Comparison of ENCODE assay signal across 9 cellular contexts in the genomic region with DNA sequence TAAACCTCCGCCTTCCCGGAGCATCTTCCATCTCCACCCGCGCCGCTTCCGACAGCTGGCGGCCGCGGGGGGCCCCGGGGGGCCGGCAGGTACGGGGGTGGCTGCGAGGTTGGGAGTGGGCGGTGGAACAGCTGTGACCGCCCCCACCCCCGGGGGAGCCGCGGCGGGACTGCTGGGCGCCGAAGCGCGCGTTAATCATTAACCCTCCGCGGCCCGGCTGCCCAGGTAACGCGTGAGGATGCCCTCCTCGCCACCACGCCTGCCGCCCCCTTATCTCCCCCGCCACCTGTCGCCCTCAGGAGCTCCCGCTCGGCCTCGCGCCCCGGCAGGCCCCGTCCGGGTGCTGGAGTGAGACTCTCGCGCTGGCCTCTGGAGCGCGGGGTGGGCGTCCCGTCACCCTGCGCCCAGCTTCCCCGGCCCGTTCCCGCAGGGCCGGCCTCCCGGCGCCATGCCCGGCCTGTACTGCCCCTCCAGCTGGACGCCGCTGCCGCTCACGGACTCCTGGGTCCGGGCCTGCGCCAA. TPM values are rescaled to one million over a fixed set of nuclear protein-coding genes. Genes with fewer than 3 reads are reported as not detected.
DNase-seq lines count a peak whose midpoint lies in the region; ATAC-seq, FAIRE-seq and TF ChIP-seq lines count a peak whose summit lies in the region.
"Had no signal": no experiment of that assay in that cellular context is flagged by ENCODE, and none has a peak within 500 bp of the region (broad histone marks: within the 10 kb centered on the region; RNA-seq: fewer than 3 reads in every experiment).

No MANE protein-coding gene starts in this region.

- no peaks in the 10 kb centered on the region for H3K36me3 Mint-ChIP-seq in activated B cell treated with CpG ODN at 0.5 μM for 24 hours (ENCODE audit: low read depth)
- H3K36me3 Mint-ChIP-seq in immature natural killer cell, result peaks cover 0 to 3% (median 0%) of the 10 kb centered on the region in 3 donors

- TF ChIP-seq EP300 in HepG2 (IDR thresholded peaks at IDR 0.05; ENCODE audit: low read depth in 2 of 2, low read length in 2 of 2) (no peak), HepG2 (CRISPR knock-in tag; IDR thresholded peaks at IDR 0.05; ENCODE audit: borderline replicate concordance) (no peak)

- no peak overlapping the region for H3K27ac Mint-ChIP-seq in stimulated activated naive CD8-positive, alpha-beta T cell treated with anti-CD3 and anti-CD28 coated beads, Interleukin-15, amount 100 ng/mL, for 72 hours
- no peak overlapping the region for H3K27ac Mint-ChIP-seq in activated B cell treated with CpG ODN at 0.5 μM for 24 hours
- no peak overlapping the region for H3K27ac Mint-ChIP-seq in immature natural killer cell

- no peaks in the 10 kb centered on the region for H3K9me3 ChIP-seq in HepG2 (ENCODE audit: low read length)

- TF ChIP-seq CTCF in activated B cell treated with CpG ODN at 0.5 μM for 24 hours (IDR thresholded peaks at IDR 0.05), result no peak
- no peak for TF ChIP-seq CTCF in HepG2 (CRISPR knock-in tag; IDR thresholded peaks at IDR 0.05)

- peak overlapping the region; percentile 98 for H3K4me2 ChIP-seq in HepG2 (ENCODE audit: low read depth, low read length)

- POLR2A ChIA-PET in activated B cell treated with CpG ODN at 0.5 μM for 24 hours (lab: Charles Lee) (no interaction called here), HepG2 (lab: Yijun Ruan, JAX) (interaction anchor here (0.8 to 2.1 kb wide), 5 partner anchors 10 to 85 kb away, joined by 3 to 8 read pairs (median 4); partner anchors contain the start of gene DVL3)

- H3K9ac ChIP-seq in HepG2 (ENCODE audit: insufficient read depth, low read depth, low read length), result no peak overlapping the region

- H3K4me3 Mint-ChIP-seq in stimulated activated naive CD8-positive, alpha-beta T cell treated with anti-CD3 and anti-CD28 coated beads, Interleukin-15, amount 100 ng/mL, for 72 hours, result peak overlapping the region in 1 of 2 donors; percentile 27
- H3K4me3 Mint-ChIP-seq in activated B cell treated with CpG ODN at 0.5 μM for 24 hours (peak overlapping the region; percentile 35), immature natural killer cell (peak overlapping the region in 1 of 5 donors; percentile 29)

- no peaks in the 10 kb centered on the region for H3K79me2 ChIP-seq in HepG2 (ENCODE audit: insufficient read depth, low read length)

- intact Hi-C loops in activated B cell treated with CpG ODN at 0.5 μM for 24 hours (cut with micrococcal nuclease), result no loop called here
- intact Hi-C loops in HepG2 (cut with micrococcal nuclease; ENCODE audit: unreplicated experiment), result no loop called here

- WGBS in HepG2 (ENCODE audit: low lambda C conversion rate), result no CpG with 5 or more reads among the region's 61 CpGs

- peaks cover 5% of the 10 kb centered on the region; the same call in 1 of the 2 replicates for H4K20me1 ChIP-seq in HepG2 (ENCODE audit: insufficient read depth, low read length)

- DNase-seq in stimulated activated naive CD8-positive, alpha-beta T cell treated with anti-CD3 and anti-CD28 coated beads, Interleukin-15, amount 100 ng/mL, for 72 hours, result no peak
- DNase-seq in stimulated activated naive CD8-positive, alpha-beta T cell treated with anti-CD3 and anti-CD28 coated beads, Interleukin-15, Interleukin-2, amounts not matched to agents 100 U/mL and 50 U/mL, for 24 hours, result no peak
- DNase-seq in activated B cell treated with CpG ODN at 0.5 μM for 24 hours (peak; percentile 45), HepG2 (ENCODE audit: low spot score) (peak; percentile 20), medulla oblongata (ENCODE audit: extremely low spot score) (no peak), DMS153 (lab: John Stamatoyannopoulos, UW) (no peak), NCI-H1048 (lab: John Stamatoyannopoulos, UW) (no peak), immature natural killer cell (no peak)

- peaks cover 15% of the 10 kb centered on the region for H3K4me1 Mint-ChIP-seq in stimulated activated naive CD8-positive, alpha-beta T cell treated with anti-CD3 and anti-CD28 coated beads, Interleukin-15, amount 100 ng/mL, for 72 hours
- H3K4me1 Mint-ChIP-seq in activated B cell treated with CpG ODN at 0.5 μM for 24 hours, result peaks cover 15% of the 10 kb centered on the region
- H3K4me1 Mint-ChIP-seq in immature natural killer cell, result peaks cover 8 to 14% of the 10 kb centered on the region in 2 donors

- TF ChIP-seq POLR2A in HepG2 (IDR thresholded peaks at IDR 0.05; ENCODE audit: insufficient read depth in 1 of 2, low read depth in 2 of 2, low read length in 2 of 2), result no peak

- ATAC-seq in stimulated activated naive CD8-positive, alpha-beta T cell treated with anti-CD3 and anti-CD28 coated beads, Interleukin-15, amount 100 ng/mL, for 72 hours, result peak; percentile 19
- ATAC-seq in stimulated activated naive CD8-positive, alpha-beta T cell treated with anti-CD3 and anti-CD28 coated beads, Interleukin-15, Interleukin-2, amounts not matched to agents 100 U/mL and 50 U/mL, for 24 hours, result no peak
- peak; percentile 4 for ATAC-seq in activated B cell treated with CpG ODN at 0.5 μM for 24 hours (ENCODE audit: low read depth)
- ATAC-seq in HepG2, result peak; percentile 58

- peak overlapping the region; percentile 56 to 80 (median 69) for H3K4me3 ChIP-seq in HepG2 (replicated peaks in 1 of 3; ENCODE audit: insufficient read depth in 1 of 3, low read depth in 2 of 3, low read length in 3 of 3)

- H3K4me1 ChIP-seq in HepG2 (ENCODE audit: insufficient read depth, low read length), result peaks cover 11% of the 10 kb centered on the region; the same call in 1 of the 2 replicates

- CTCF ChIA-PET in activated B cell treated with CpG ODN at 0.5 μM for 24 hours (lab: Charles Lee) (no interaction called here), HepG2 (lab: Yijun Ruan, JAX; ENCODE audit: low intra/inter-chr PET ratio, low total read pairs) (interaction anchor here (1.5 kb wide), 2 partner anchors 12 to 20 kb away, joined by 6 to 8 read pairs; partner anchors contain the start of gene EEF1AKMT4)

- FAIRE-seq in HepG2 (lab: Jason Lieb, UNC), result no peak
- FAIRE-seq: G401.6 had no signal

- H3K27me3 Mint-ChIP-seq in stimulated activated naive CD8-positive, alpha-beta T cell treated with anti-CD3 and anti-CD28 coated beads, Interleukin-15, amount 100 ng/mL, for 72 hours, result peaks cover 67% of the 10 kb centered on the region
- peaks cover 43% of the 10 kb centered on the region for H3K27me3 Mint-ChIP-seq in activated B cell treated with CpG ODN at 0.5 μM for 24 hours
- peaks cover 11 to 30% (median 16%) of the 10 kb centered on the region in 3 donors for H3K27me3 Mint-ChIP-seq in immature natural killer cell (ENCODE audit: low read depth in 3 of 3)

- TF ChIP-seq RAD21 in HepG2 (CRISPR knock-in tag; IDR thresholded peaks at IDR 0.05), result no peak

- no peak overlapping the region for H2AFZ ChIP-seq in HepG2 (ENCODE audit: low read length)

- in situ Hi-C loops in HepG2 (cut with HindIII; ENCODE audit: extremely low pct_ligation_motif_present, low pct_unique_long_range_greater_than_20kb), result loop anchor here (5.0 kb wide), 1 partner anchor 333 kb away; no protein-coding TSS in a partner anchor

- H3K27ac ChIP-seq in HepG2 (ENCODE audit: extremely low read length, insufficient read depth, low read length), result no peak overlapping the region

- no TSS peak for BruUV-seq in HepG2 (replicated peaks; lab: Mats Ljungman, UMichigan)

- no peaks in the 10 kb centered on the region for H3K9me3 Mint-ChIP-seq in stimulated activated naive CD8-positive, alpha-beta T cell treated with anti-CD3 and anti-CD28 coated beads, Interleukin-15, amount 100 ng/mL, for 72 hours
- H3K9me3 Mint-ChIP-seq in activated B cell treated with CpG ODN at 0.5 μM for 24 hours (no peaks in the 10 kb centered on the region), immature natural killer cell (no peaks in the 10 kb centered on the region)

- no peaks in the 10 kb centered on the region for H3K36me3 ChIP-seq in HepG2 (replicated peaks in 1 of 2; ENCODE audit: control insufficient read depth in 1 of 2, insufficient read depth in 2 of 2, low read length in 2 of 2)

- H3K27me3 ChIP-seq in HepG2 (ENCODE audit: control insufficient read depth in 1 of 2, insufficient read depth in 2 of 2, low read length in 2 of 2), result peaks cover 14 to 68% of the 10 kb centered on the region in 2 experiments; a peak in 4 of 5 replicates

RNA-seq across cellular contexts. Expression of gene VWA5B2, which starts 0.8 kb away (rescaled TPM):
- total RNA-seq in activated B cell treated with CpG ODN at 0.5 μM for 24 hours (0.42 and 0.76 TPM in 2 replicates), HepG2 (2016; rRNA removed; fragmentation: Illumina TruSeq; extraction: Trizol) (0.04 TPM in 1 of 2 replicates, not detected in the other)
- not detected in 2 replicates for total RNA-seq in HepG2 (2016; cell fraction: cytosol; rRNA removed; fragmentation: Illumina TruSeq; extraction: Trizol; ENCODE audit: low read depth)
- 0.06 TPM in 1 of 2 replicates, not detected in the other for total RNA-seq in HepG2 (2016; cell fraction: insoluble cytoplasmic fraction; rRNA removed; fragmentation: Illumina TruSeq; extraction: Trizol)
- total RNA-seq in HepG2 (2016; cell fraction: membrane; rRNA removed; fragmentation: Illumina TruSeq; extraction: Trizol), result not detected in 2 replicates
- 0.25 TPM in 1 of 2 replicates, not detected in the other for total RNA-seq in HepG2 (2016; cell fraction: nucleus; rRNA removed; fragmentation: Illumina TruSeq; extraction: Trizol)
- polyA plus RNA-seq in HepG2 (2011; rRNA removed) (0.03 and 0.04 TPM in 2 replicates), immature natural killer cell (not detected)
- polyA plus RNA-seq in HepG2 (2011; cell fraction: cytosol; rRNA removed), result not detected in 2 replicates
- polyA plus RNA-seq in HepG2 (2011; cell fraction: nucleus; rRNA removed), result 0.26 and 0.50 TPM in 2 replicates
- 0.13 TPM in 1 of 2 replicates, not detected in the other for polyA plus RNA-seq in HepG2 (2012)
- polyA plus RNA-seq in HepG2 (2016; cell fraction: cytosol; fragmentation: Illumina TruSeq; extraction: Trizol; ENCODE audit: low read depth), result not detected in 2 replicates
- polyA plus RNA-seq in HepG2 (2016; cell fraction: insoluble cytoplasmic fraction; fragmentation: Illumina TruSeq; extraction: Trizol; ENCODE audit: low read depth), result 0.07 TPM in 1 of 2 replicates, not detected in the other
- polyA plus RNA-seq in HepG2 (2016; cell fraction: membrane; fragmentation: Illumina TruSeq; extraction: Trizol; ENCODE audit: low read depth), result not detected in 2 replicates
- 0.18 and 0.64 TPM in 2 replicates for polyA plus RNA-seq in HepG2 (2016; cell fraction: nucleus; fragmentation: Illumina TruSeq; extraction: Trizol; ENCODE audit: insufficient read depth, low read depth)
- 0.48 and 0.87 TPM in 2 replicates for polyA minus RNA-seq in HepG2 (2011; rRNA and poly(A)+ RNA removed; ENCODE audit: low replicate concordance)
- not detected in 2 replicates for polyA minus RNA-seq in HepG2 (2011; cell fraction: cytosol; rRNA and poly(A)+ RNA removed)
- polyA minus RNA-seq in HepG2 (2011; cell fraction: nucleus; rRNA and poly(A)+ RNA removed), result not detected in 2 replicates

RNA-seq across cellular contexts. Expression of gene ALG3, which starts 18.6 kb away (rescaled TPM):
- total RNA-seq in activated B cell treated with CpG ODN at 0.5 μM for 24 hours, result 33.8 and 34.0 TPM in 2 replicates
- 28.8 and 46.6 TPM in 2 replicates for total RNA-seq in HepG2 (2016; rRNA removed; fragmentation: Illumina TruSeq; extraction: Trizol)
- 47.3 and 56.1 TPM in 2 replicates for total RNA-seq in HepG2 (2016; cell fraction: cytosol; rRNA removed; fragmentation: Illumina TruSeq; extraction: Trizol; ENCODE audit: low read depth)
- 27.8 and 43.4 TPM in 2 replicates for total RNA-seq in HepG2 (2016; cell fraction: insoluble cytoplasmic fraction; rRNA removed; fragmentation: Illumina TruSeq; extraction: Trizol)
- total RNA-seq in HepG2 (2016; cell fraction: membrane; rRNA removed; fragmentation: Illumina TruSeq; extraction: Trizol), result 51.4 and 62.8 TPM in 2 replicates
- 46.0 and 52.3 TPM in 2 replicates for total RNA-seq in HepG2 (2016; cell fraction: nucleus; rRNA removed; fragmentation: Illumina TruSeq; extraction: Trizol)
- polyA plus RNA-seq in HepG2 (2011; rRNA removed), result 57.1 and 63.2 TPM in 2 replicates
- 74.6 and 81.8 TPM in 2 replicates for polyA plus RNA-seq in HepG2 (2011; cell fraction: cytosol; rRNA removed)
- 94.7 and 101 TPM in 2 replicates for polyA plus RNA-seq in HepG2 (2011; cell fraction: nucleus; rRNA removed)
- polyA plus RNA-seq in HepG2 (2012), result 43.5 and 53.9 TPM in 2 replicates
- polyA plus RNA-seq in HepG2 (2016; cell fraction: cytosol; fragmentation: Illumina TruSeq; extraction: Trizol; ENCODE audit: low read depth), result 72.7 and 85.7 TPM in 2 replicates
- polyA plus RNA-seq in HepG2 (2016; cell fraction: insoluble cytoplasmic fraction; fragmentation: Illumina TruSeq; extraction: Trizol; ENCODE audit: low read depth), result 39.8 and 50.9 TPM in 2 replicates
- polyA plus RNA-seq in HepG2 (2016; cell fraction: membrane; fragmentation: Illumina TruSeq; extraction: Trizol; ENCODE audit: low read depth), result 95.5 and 96.4 TPM in 2 replicates
- polyA plus RNA-seq in HepG2 (2016; cell fraction: nucleus; fragmentation: Illumina TruSeq; extraction: Trizol; ENCODE audit: insufficient read depth, low read depth), result 113 and 119 TPM in 2 replicates
- polyA minus RNA-seq in HepG2 (2011; rRNA and poly(A)+ RNA removed; ENCODE audit: low replicate concordance), result 275 and 712 TPM in 2 replicates
- polyA minus RNA-seq in HepG2 (2011; cell fraction: cytosol; rRNA and poly(A)+ RNA removed), result 45.2 and 48.1 TPM in 2 replicates
- polyA minus RNA-seq in HepG2 (2011; cell fraction: nucleus; rRNA and poly(A)+ RNA removed), result 80.9 and 81.0 TPM in 2 replicates
- 10 to 100 TPM; 35.7 to 62.5 (median 46.8) TPM for polyA plus RNA-seq in immature natural killer cell

RNA-seq across cellular contexts. Expression of gene EEF1AKMT4, which starts 19.3 kb away (rescaled TPM):
- total RNA-seq in activated B cell treated with CpG ODN at 0.5 μM for 24 hours (1.9 and 2.9 TPM in 2 replicates), HepG2 (2016; rRNA removed; fragmentation: Illumina TruSeq; extraction: Trizol) (13.1 and 16.4 TPM in 2 replicates)
- total RNA-seq in HepG2 (2016; cell fraction: cytosol; rRNA removed; fragmentation: Illumina TruSeq; extraction: Trizol; ENCODE audit: low read depth), result 3.9 and 4.5 TPM in 2 replicates
- total RNA-seq in HepG2 (2016; cell fraction: insoluble cytoplasmic fraction; rRNA removed; fragmentation: Illumina TruSeq; extraction: Trizol), result 14.7 and 16.4 TPM in 2 replicates
- total RNA-seq in HepG2 (2016; cell fraction: membrane; rRNA removed; fragmentation: Illumina TruSeq; extraction: Trizol), result 7.3 and 8.6 TPM in 2 replicates
- 6.3 and 6.6 TPM in 2 replicates for total RNA-seq in HepG2 (2016; cell fraction: nucleus; rRNA removed; fragmentation: Illumina TruSeq; extraction: Trizol)
- polyA plus RNA-seq in HepG2 (2011; rRNA removed) (14.6 and 15.8 TPM in 2 replicates), immature natural killer cell (1 to 10 TPM; 1.7 to 5.4 (median 3.3) TPM)
- polyA plus RNA-seq in HepG2 (2011; cell fraction: cytosol; rRNA removed), result 21.1 and 28.9 TPM in 2 replicates
- 9.1 and 9.2 TPM in 2 replicates for polyA plus RNA-seq in HepG2 (2011; cell fraction: nucleus; rRNA removed)
- 6.5 and 12.4 TPM in 2 replicates for polyA plus RNA-seq in HepG2 (2012)
- 4.8 and 4.9 TPM in 2 replicates for polyA plus RNA-seq in HepG2 (2016; cell fraction: cytosol; fragmentation: Illumina TruSeq; extraction: Trizol; ENCODE audit: low read depth)
- polyA plus RNA-seq in HepG2 (2016; cell fraction: insoluble cytoplasmic fraction; fragmentation: Illumina TruSeq; extraction: Trizol; ENCODE audit: low read depth), result 17.4 and 17.7 TPM in 2 replicates
- 7.4 and 7.6 TPM in 2 replicates for polyA plus RNA-seq in HepG2 (2016; cell fraction: membrane; fragmentation: Illumina TruSeq; extraction: Trizol; ENCODE audit: low read depth)
- polyA plus RNA-seq in HepG2 (2016; cell fraction: nucleus; fragmentation: Illumina TruSeq; extraction: Trizol; ENCODE audit: insufficient read depth, low read depth), result 6.9 and 8.1 TPM in 2 replicates
- 33.3 and 107 TPM in 2 replicates for polyA minus RNA-seq in HepG2 (2011; rRNA and poly(A)+ RNA removed; ENCODE audit: low replicate concordance)
- 4.6 and 4.7 TPM in 2 replicates for polyA minus RNA-seq in HepG2 (2011; cell fraction: cytosol; rRNA and poly(A)+ RNA removed)
- 7.3 and 9.4 TPM in 2 replicates for polyA minus RNA-seq in HepG2 (2011; cell fraction: nucleus; rRNA and poly(A)+ RNA removed)

RNA-seq across cellular contexts. Expression of gene CAMK2N2, which starts 31.2 kb away (rescaled TPM):
- total RNA-seq in activated B cell treated with CpG ODN at 0.5 μM for 24 hours, result not detected in 2 replicates
- total RNA-seq in HepG2 (2016; rRNA removed; fragmentation: Illumina TruSeq; extraction: Trizol), result 0.27 TPM in 1 of 2 replicates, not detected in the other
- total RNA-seq in HepG2 (2016; cell fraction: cytosol; rRNA removed; fragmentation: Illumina TruSeq; extraction: Trizol; ENCODE audit: low read depth), result not detected in 2 replicates
- 0.09 and 0.27 TPM in 2 replicates for total RNA-seq in HepG2 (2016; cell fraction: insoluble cytoplasmic fraction; rRNA removed; fragmentation: Illumina TruSeq; extraction: Trizol)
- total RNA-seq in HepG2 (2016; cell fraction: membrane; rRNA removed; fragmentation: Illumina TruSeq; extraction: Trizol), result 0.34 and 0.72 TPM in 2 replicates
- total RNA-seq in HepG2 (2016; cell fraction: nucleus; rRNA removed; fragmentation: Illumina TruSeq; extraction: Trizol), result not detected in 2 replicates
- polyA plus RNA-seq in HepG2 (2011; rRNA removed), result 0.04 and 0.12 TPM in 2 replicates
- polyA plus RNA-seq in HepG2 (2011; cell fraction: cytosol; rRNA removed), result 0.07 and 0.08 TPM in 2 replicates
- 0.09 and 0.16 TPM in 2 replicates for polyA plus RNA-seq in HepG2 (2011; cell fraction: nucleus; rRNA removed)
- not detected in 2 replicates for polyA plus RNA-seq in HepG2 (2012)
- 0.95 and 1.1 TPM in 2 replicates for polyA plus RNA-seq in HepG2 (2016; cell fraction: cytosol; fragmentation: Illumina TruSeq; extraction: Trizol; ENCODE audit: low read depth)
- not detected in 2 replicates for polyA plus RNA-seq in HepG2 (2016; cell fraction: insoluble cytoplasmic fraction; fragmentation: Illumina TruSeq; extraction: Trizol; ENCODE audit: low read depth)
- polyA plus RNA-seq in HepG2 (2016; cell fraction: membrane; fragmentation: Illumina TruSeq; extraction: Trizol; ENCODE audit: low read depth), result 1.00 and 1.2 TPM in 2 replicates
- polyA plus RNA-seq in HepG2 (2016; cell fraction: nucleus; fragmentation: Illumina TruSeq; extraction: Trizol; ENCODE audit: insufficient read depth, low read depth), result 0.46 and 0.47 TPM in 2 replicates
- 7.5 TPM in 1 of 2 replicates, not detected in the other for polyA minus RNA-seq in HepG2 (2011; rRNA and poly(A)+ RNA removed; ENCODE audit: low replicate concordance)
- polyA minus RNA-seq in HepG2 (2011; cell fraction: cytosol; rRNA and poly(A)+ RNA removed), result 0.44 TPM in 1 of 2 replicates, not detected in the other
- polyA minus RNA-seq in HepG2 (2011; cell fraction: nucleus; rRNA and poly(A)+ RNA removed), result not detected in 2 replicates
- polyA plus RNA-seq in immature natural killer cell, result not detected

RNA-seq across cellular contexts. Expression of gene ABCF3, which starts 44.1 kb away (rescaled TPM):
- total RNA-seq in activated B cell treated with CpG ODN at 0.5 μM for 24 hours, result 78.0 and 86.7 TPM in 2 replicates
- total RNA-seq in HepG2 (2016; rRNA removed; fragmentation: Illumina TruSeq; extraction: Trizol), result 32.7 and 38.8 TPM in 2 replicates
- total RNA-seq in HepG2 (2016; cell fraction: cytosol; rRNA removed; fragmentation: Illumina TruSeq; extraction: Trizol; ENCODE audit: low read depth), result 7.0 and 8.6 TPM in 2 replicates
- 30.5 and 38.2 TPM in 2 replicates for total RNA-seq in HepG2 (2016; cell fraction: insoluble cytoplasmic fraction; rRNA removed; fragmentation: Illumina TruSeq; extraction: Trizol)
- total RNA-seq in HepG2 (2016; cell fraction: membrane; rRNA removed; fragmentation: Illumina TruSeq; extraction: Trizol), result 9.7 and 13.0 TPM in 2 replicates
- total RNA-seq in HepG2 (2016; cell fraction: nucleus; rRNA removed; fragmentation: Illumina TruSeq; extraction: Trizol), result 31.0 and 40.0 TPM in 2 replicates
- polyA plus RNA-seq in HepG2 (2011; rRNA removed), result 46.5 and 48.2 TPM in 2 replicates
- 30.2 and 39.9 TPM in 2 replicates for polyA plus RNA-seq in HepG2 (2011; cell fraction: cytosol; rRNA removed)
- 164 and 188 TPM in 2 replicates for polyA plus RNA-seq in HepG2 (2011; cell fraction: nucleus; rRNA removed)
- polyA plus RNA-seq in HepG2 (2012), result 28.3 and 31.4 TPM in 2 replicates
- 4.3 TPM in 2 replicates for polyA plus RNA-seq in HepG2 (2016; cell fraction: cytosol; fragmentation: Illumina TruSeq; extraction: Trizol; ENCODE audit: low read depth)
- polyA plus RNA-seq in HepG2 (2016; cell fraction: insoluble cytoplasmic fraction; fragmentation: Illumina TruSeq; extraction: Trizol; ENCODE audit: low read depth), result 30.4 and 34.2 TPM in 2 replicates
- 5.7 and 8.3 TPM in 2 replicates for polyA plus RNA-seq in HepG2 (2016; cell fraction: membrane; fragmentation: Illumina TruSeq; extraction: Trizol; ENCODE audit: low read depth)
- polyA plus RNA-seq in HepG2 (2016; cell fraction: nucleus; fragmentation: Illumina TruSeq; extraction: Trizol; ENCODE audit: insufficient read depth, low read depth), result 92.9 and 103 TPM in 2 replicates
- 79.8 and 202 TPM in 2 replicates for polyA minus RNA-seq in HepG2 (2011; rRNA and poly(A)+ RNA removed; ENCODE audit: low replicate concordance)
- polyA minus RNA-seq in HepG2 (2011; cell fraction: cytosol; rRNA and poly(A)+ RNA removed), result 25.1 and 28.6 TPM in 2 replicates
- 71.1 and 80.3 TPM in 2 replicates for polyA minus RNA-seq in HepG2 (2011; cell fraction: nucleus; rRNA and poly(A)+ RNA removed)
- polyA plus RNA-seq in immature natural killer cell, result 10 to 100 TPM; 19.1 to 47.1 (median 28.9) TPM

Comparison
In these comparisons a context has a peak if more than half of its experiments do, and no peak if none do; other contexts are left out.
1. DNase-seq: peak in activated B cell treated with CpG ODN at 0.5 μM for 24 hours (single experiment) and HepG2 (single experiment); none in stimulated activated naive CD8-positive, alpha-beta T cell treated with anti-CD3 and anti-CD28 coated beads, Interleukin-15, amount 100 ng/mL, for 72 hours (0 of 2), stimulated activated naive CD8-positive, alpha-beta T cell treated with anti-CD3 and anti-CD28 coated beads, Interleukin-15, Interleukin-2, amounts not matched to agents 100 U/mL and 50 U/mL, for 24 hours (single experiment), medulla oblongata (single experiment), DMS153 (single experiment), NCI-H1048 (single experiment) and immature natural killer cell (0 of 3).